ENCODE assay signal across 27 cellular contexts in genomic region chr11:1526785-1527184, GRCh38. TPM values are rescaled to one million over a fixed set of nuclear protein-coding genes. Genes with fewer than 3 reads are reported as not detected.
"Had no signal": no experiment of that assay in that cellular context is flagged by ENCODE, and none has a peak within 500 bp of the region (broad histone marks: within the 10 kb centered on the region; RNA-seq: fewer than 3 reads in every experiment).

No MANE protein-coding gene starts in this region.

- H3K36me3 ChIP-seq: SJCRH30 had no signal

- H3K27ac ChIP-seq: HL-60, KMS-11, SJCRH30 had no signal

- H3K9ac ChIP-seq: KMS-11 had no signal

- FAIRE-seq: HTR-8/SVneo, K562 had no signal

- H3K4me2 ChIP-seq: KMS-11 had no signal

- H3K9me3 Mint-ChIP-seq: IgD-negative memory B cell had no signal

- H3K4me3 ChIP-seq: K562, SJCRH30 had no signal

- ATAC-seq: K562, Panc1, PC-3, SK-N-SH treated with all-trans-retinoic acid at 6 μM for 48 hours had no signal

- H3K4me3 Mint-ChIP-seq: IgD-negative memory B cell had no signal

- H3K27me3 ChIP-seq: SJCRH30 had no signal

- H3K27ac Mint-ChIP-seq: IgD-negative memory B cell had no signal

- H3K4me1 ChIP-seq: SJCRH30 had no signal

- H3K9me3 ChIP-seq: SJCRH30 had no signal

- DNase-seq: Kasumi-1, MM.1S, NCI-H1092 treated with DMSO at 0.1 percent for 48 hours, NCI-H1436, NCI-H187, NCI-H2029, NCI-H2081 treated with DMSO at 0.1 percent for 48 hours, NCI-H2171, NCI-H226, NCI-H446, NCI-H510A, NCI-H524 treated with DMSO at 0.1 percent for 48 hours, NCI-H69, NCI-H774, PC-3, SHP77 treated with DMSO at 0.1 percent for 48 hours, SJCRH30 had no signal

RNA-seq across cellular contexts. Expression of gene DUSP8, which starts 45.3 kb away (rescaled TPM):
- total RNA-seq: OCI-LY7 had no signal

RNA-seq across cellular contexts. Expression of gene KRTAP5-1, which starts 58.3 kb away (rescaled TPM):
- total RNA-seq: K562, M059J, OCI-LY7, PC-3, RPMI7951, SJCRH30 had no signal
